ENCODE assay signal across 1 cellular context in genomic region chr18:44437603-44438002, GRCh38.
TF ChIP-seq lines count a peak whose summit lies in the region.

No MANE protein-coding gene starts in this region.

TF ChIP-seq in GM23338, 12 proteins besides CTCF, POLR2A, EP300 and RAD21:
- TF ChIP-seq ZNF462 (CRISPR knock-in tag; IDR thresholded peaks at IDR 0.05) (no peak), JUNB (IDR thresholded peaks at IDR 0.05; ENCODE audit: unreplicated experiment) (no peak), POLR2AphosphoS5 (IDR thresholded peaks at IDR 0.05; ENCODE audit: low read depth) (no peak), CREB1 (CRISPR knock-in tag; IDR thresholded peaks at IDR 0.05; ENCODE audit: low read depth) (no peak), EZH2phosphoT487 (IDR thresholded peaks at IDR 0.05; ENCODE audit: unreplicated experiment) (no peak), ZNF114 (CRISPR knock-in tag; IDR thresholded peaks at IDR 0.05) (no peak), STAT1 (IDR thresholded peaks at IDR 0.05; ENCODE audit: unreplicated experiment) (no peak), NANOG (IDR thresholded peaks at IDR 0.05; ENCODE audit: borderline replicate concordance) (no peak), ETS1 (IDR thresholded peaks at IDR 0.05) (no peak), REST (IDR thresholded peaks at IDR 0.05; ENCODE audit: unreplicated experiment) (no peak), ZNF331 (CRISPR knock-in tag; IDR thresholded peaks at IDR 0.05; ENCODE audit: low read depth) (no peak)
